ENCODE assay signal across 29 cellular contexts in genomic region chr3:187946981-187947380, GRCh38.
DNase-seq lines count a peak whose midpoint lies in the region; ATAC-seq and TF ChIP-seq lines count a peak whose summit lies in the region.
"Had no signal": no experiment of that assay in that cellular context is flagged by ENCODE, and none has a peak within 500 bp of the region (broad histone marks: within the 10 kb centered on the region; RNA-seq: fewer than 3 reads in every experiment).

No MANE protein-coding gene starts in this region.

- no peak for ATAC-seq in GM23338
- peak; percentile 56 for ATAC-seq in PC-3
- ATAC-seq in heart left ventricle = peak in 2 of 4 donors; percentile 2 to 5
- ATAC-seq in GM18861 (IDR thresholded peaks at IDR 0.05; ENCODE audit: unreplicated experiment) = no peak
- ATAC-seq: esophagus mucosa, GM12878 had no signal

- no peak overlapping the region for H3K4me3 ChIP-seq in GM23338
- H3K4me3 ChIP-seq in PC-3 (ENCODE audit: low read length) = no peak overlapping the region
- H3K4me3 ChIP-seq in heart left ventricle = no peak overlapping the region
- H3K4me3 ChIP-seq in neural progenitor cell = no peak overlapping the region
- H3K4me3 ChIP-seq: coronary artery, GM12878, sigmoid colon, testis, vagina had no signal

- CTCF ChIA-PET in PC-3 (lab: Charles Lee) = no interaction called here

- H3K9me2 ChIP-seq in GM23338 (ENCODE audit: insufficient read depth) (0 out of 2 replicates have a peak, but pooled peaks cover 11% of the 10 kb centered on the region), PC-3 (replicated peaks; ENCODE audit: low read length) (no peaks in the 10 kb centered on the region)

- no peaks in the 10 kb centered on the region for H3F3A ChIP-seq in GM23338 (replicated peaks; ENCODE audit: low read depth)
- no peaks in the 10 kb centered on the region for H3F3A ChIP-seq in PC-3 (ENCODE audit: low read length, unreplicated experiment)
- H3F3A ChIP-seq in neural progenitor cell (ENCODE audit: low read depth) = no peaks in the 10 kb centered on the region

- H3K79me2 ChIP-seq in GM23338 (replicated peaks; ENCODE audit: insufficient read depth) (no peaks in the 10 kb centered on the region), PC-3 (ENCODE audit: low read length) (no peaks in the 10 kb centered on the region), neural progenitor cell (ENCODE audit: low read depth) (no peaks in the 10 kb centered on the region)

- no peak for DNase-seq in GM23338 (ENCODE audit: low spot score)
- DNase-seq in PC-3 = peak; percentile 66
- no peak for DNase-seq in heart left ventricle
- no peak for DNase-seq in neural progenitor cell (ENCODE audit: low spot score)
- DNase-seq in LoVo (ENCODE audit: low spot score) = no peak
- DNase-seq in NCI-H524 treated with DMSO at 0.1 percent for 48 hours (lab: John Stamatoyannopoulos, UW) = no peak
- DNase-seq in stimulated activated CD4-positive, alpha-beta T cell treated with anti-CD3 and anti-CD28 coated beads, Interleukin-4, amount 100 ng/mL, for 24 hours = no peak
- DNase-seq: activated B cell treated with CpG ODN at 0.5 μM for 24 hours; activated CD4-positive, alpha-beta T cell treated with anti-CD3 and anti-CD28 coated beads, Interleukin-2, amount 50 U/mL, for 48 hours; activated CD8-positive, alpha-beta memory T cell treated with anti-CD3 and anti-CD28 coated beads, Interleukin-2, amount 50 U/mL, for 48 hours; amygdala; CD4-positive, alpha-beta T cell; effector memory CD4-positive, alpha-beta T cell; NCI-H1048; NCI-H1694 treated with DMSO at 0.1 percent for 48 hours; NCI-H69; sigmoid colon; stimulated activated CD4-positive, alpha-beta T cell treated with anti-CD3 and anti-CD28 coated beads, Interleukin-15, amount 100 ng/mL, for 24 hours; stimulated activated naive CD4-positive, alpha-beta T cell treated with Interleukin-2 at 50 U/mL for 16 hours; testis had no signal

- H4K20me1 ChIP-seq in GM23338 (replicated peaks; ENCODE audit: insufficient read depth) (no peaks in the 10 kb centered on the region), PC-3 (ENCODE audit: low read length) (no peaks in the 10 kb centered on the region), neural progenitor cell (ENCODE audit: low read depth) (no peaks in the 10 kb centered on the region)

- H3K9me3 ChIP-seq in PC-3 (ENCODE audit: low read length) = no peaks in the 10 kb centered on the region
- no peaks in the 10 kb centered on the region for H3K9me3 ChIP-seq in heart left ventricle
- no peaks in the 10 kb centered on the region for H3K9me3 ChIP-seq in neural progenitor cell (ENCODE audit: low read depth)
- H3K9me3 ChIP-seq: sigmoid colon, testis, vagina had no signal

- H2AFZ ChIP-seq in GM23338 = peak overlapping the region; percentile 32; the same call in 1 of the 2 replicates
- H2AFZ ChIP-seq in PC-3 (ENCODE audit: low read length) = peak overlapping the region; percentile 50
- H2AFZ ChIP-seq in neural progenitor cell (replicated peaks) = peak overlapping the region; percentile 53

- no peaks in the 10 kb centered on the region for H3K36me3 ChIP-seq in GM23338 (ENCODE audit: insufficient read depth)
- H3K36me3 ChIP-seq in PC-3 (ENCODE audit: low read depth, low read length) = no peaks in the 10 kb centered on the region
- no peaks in the 10 kb centered on the region for H3K36me3 ChIP-seq in heart left ventricle
- no peaks in the 10 kb centered on the region for H3K36me3 ChIP-seq in neural progenitor cell
- H3K36me3 ChIP-seq: sigmoid colon, vagina had no signal

- no peak for TF ChIP-seq CTCF in GM23338 (conservative IDR thresholded peaks at IDR 0.05; ENCODE audit: low read depth in 2 of 2)
- no peak for TF ChIP-seq CTCF in PC-3 (conservative IDR thresholded peaks at IDR 0.05; ENCODE audit: low read depth, low read length)
- TF ChIP-seq CTCF in heart left ventricle (IDR thresholded peaks at IDR 0.05) = no peak
- TF ChIP-seq CTCF in neural progenitor cell (IDR thresholded peaks at IDR 0.05) = no peak

- H3K27me3 Mint-ChIP-seq in GM23338 (ENCODE audit: insufficient read depth, low read depth, poor library complexity) (peaks cover 4% of the 10 kb centered on the region), neural progenitor cell (ENCODE audit: insufficient read depth, low read depth) (peaks cover 3% of the 10 kb centered on the region)
- H3K27me3 Mint-ChIP-seq: activated naive CD4-positive, alpha-beta T cell treated with anti-CD3 and anti-CD28 coated beads, Interleukin-2, amount 50 U/mL, for 24 hours; CD4-positive, alpha-beta T cell had no signal

- H3K36me3 Mint-ChIP-seq in GM23338 (ENCODE audit: low read depth) = no peaks in the 10 kb centered on the region
- H3K36me3 Mint-ChIP-seq in neural progenitor cell = no peaks in the 10 kb centered on the region
- H3K36me3 Mint-ChIP-seq: activated naive CD4-positive, alpha-beta T cell treated with anti-CD3 and anti-CD28 coated beads, Interleukin-2, amount 50 U/mL, for 24 hours had no signal

- H3K4me2 ChIP-seq in GM23338 (no peak overlapping the region), PC-3 (ENCODE audit: low read length) (peak overlapping the region; percentile 30), neural progenitor cell (no peak overlapping the region)

- H3K27ac ChIP-seq in GM23338 (ENCODE audit: low read depth) (no peak overlapping the region), PC-3 (ENCODE audit: low read length) (no peak overlapping the region), heart left ventricle (peak overlapping the region; percentile 46 to 96 (median 79)), neural progenitor cell (no peak overlapping the region)
- H3K27ac ChIP-seq: coronary artery, sigmoid colon, testis, vagina had no signal

- no TSS peak for BruUV-seq in PC-3 (replicated peaks; lab: Mats Ljungman, UMichigan)

- WGBS in heart left ventricle, 4 donors = 26 to 35% (median 29%) methylated on average over 5 to 6 of the region's 6 CpGs

- POLR2A ChIA-PET in PC-3 (lab: Charles Lee; ENCODE audit: unreplicated experiment) = no interaction called here

- H3K27ac Mint-ChIP-seq in GM23338 (no peak overlapping the region), neural progenitor cell (no peak overlapping the region)
- H3K27ac Mint-ChIP-seq: activated B cell treated with CpG ODN at 0.5 μM for 24 hours; activated naive CD4-positive, alpha-beta T cell treated with anti-CD3 and anti-CD28 coated beads, Interleukin-2, amount 50 U/mL, for 24 hours; activated T-helper 2 cell treated with anti-CD3 and anti-CD28 coated beads, Interferon-gamma antibody, Interleukin-2, Interleukin-4, amounts not matched to agents 10 μg/mL and 5 μg/mL and 100 μg/mL, durations not matched to agents 14 hours and 24 hours and 36 hours; CD4-positive, alpha-beta T cell; T-helper 2 cell treated with Interferon-gamma antibody and Interleukin-4, amounts not matched to agents 5 μg/mL and 100 μg/mL, for 36 hours had no signal

- H3K27me3 ChIP-seq in GM23338 (ENCODE audit: insufficient read depth) (no peaks in the 10 kb centered on the region), PC-3 (ENCODE audit: low read length) (no peaks in the 10 kb centered on the region), heart left ventricle (no peaks in the 10 kb centered on the region), neural progenitor cell (no peaks in the 10 kb centered on the region)
- H3K27me3 ChIP-seq: sigmoid colon, testis, vagina had no signal

- H3K4me1 Mint-ChIP-seq in GM23338 (no peaks in the 10 kb centered on the region; the same call in 2 of the 3 replicates), neural progenitor cell (no peaks in the 10 kb centered on the region)
- H3K4me1 Mint-ChIP-seq: neural crest cell had no signal

- H3K9ac ChIP-seq in PC-3 (ENCODE audit: low read length) = no peak overlapping the region
- no peak overlapping the region for H3K9ac ChIP-seq in neural progenitor cell

- H3K4me3 Mint-ChIP-seq in GM23338 (no peak overlapping the region), neural progenitor cell (no peak overlapping the region)
- H3K4me3 Mint-ChIP-seq: activated B cell treated with CpG ODN at 0.5 μM for 24 hours; activated naive CD4-positive, alpha-beta T cell treated with anti-CD3 and anti-CD28 coated beads, Interleukin-2, amount 50 U/mL, for 24 hours; CD4-positive, alpha-beta T cell; neural crest cell; T-helper 2 cell treated with Interferon-gamma antibody and Interleukin-4, amounts not matched to agents 5 μg/mL and 100 μg/mL, for 36 hours had no signal

- TF ChIP-seq POLR2A in heart left ventricle (IDR thresholded peaks at IDR 0.05) = no peak

- H3K9me3 Mint-ChIP-seq in GM23338 = no peaks in the 10 kb centered on the region
- no peaks in the 10 kb centered on the region for H3K9me3 Mint-ChIP-seq in neural progenitor cell
- H3K9me3 Mint-ChIP-seq: activated B cell treated with CpG ODN at 0.5 μM for 24 hours; activated naive CD4-positive, alpha-beta T cell treated with anti-CD3 and anti-CD28 coated beads, Interleukin-2, amount 50 U/mL, for 24 hours; CD4-positive, alpha-beta T cell; neural crest cell; T-helper 2 cell treated with Interferon-gamma antibody and Interleukin-4, amounts not matched to agents 5 μg/mL and 100 μg/mL, for 36 hours had no signal

- intact Hi-C loops in PC-3 (cut with micrococcal nuclease) = no loop called here
- intact Hi-C loops in heart left ventricle (cut with DNase I) = loop anchor here in 3 of 10 donors (5.0 to 10.0 kb wide), 2 partner anchors 192 to 200 kb away; partner anchors contain the start of gene BCL6 (in 1 of the 3)

- H3K4me1 ChIP-seq in GM23338 (ENCODE audit: insufficient read depth) (peaks cover 8% of the 10 kb centered on the region), PC-3 (ENCODE audit: insufficient read depth, low read length) (peaks cover 44% of the 10 kb centered on the region), heart left ventricle (peaks cover 0 to 48% (median 16%) of the 10 kb centered on the region in 12 donors), neural progenitor cell (peaks cover 6% of the 10 kb centered on the region)
- H3K4me1 ChIP-seq: sigmoid colon, testis had no signal

TF ChIP-seq in GM23338, 12 proteins besides CTCF, POLR2A, EP300 and RAD21 (continues in another document):
- TF ChIP-seq EZH2phosphoT487 (IDR thresholded peaks at IDR 0.05; ENCODE audit: unreplicated experiment) = no peak
- no peak for TF ChIP-seq ETS1 (IDR thresholded peaks at IDR 0.05)
- no peak for TF ChIP-seq STAT1 (IDR thresholded peaks at IDR 0.05; ENCODE audit: unreplicated experiment)

Comparison
In these comparisons a context has a peak if more than half of its experiments do, and no peak if none do; other contexts are left out.
1. H3K27ac ChIP-seq: peak in heart left ventricle (12 of 12); none in GM23338 (single experiment), PC-3 (single experiment) and neural progenitor cell (single experiment).
2. Peak in every context shown above with its lines, with median percentiles within 50 percentile points of each other: H2AFZ ChIP-seq.